ENCODE assay signal across 9 cellular contexts in genomic region chr17:58082341-58082869, GRCh38. TPM values are rescaled to one million over a fixed set of nuclear protein-coding genes. Genes with fewer than 3 reads are reported as not detected.
A peak's percentile ranks its signal among the peaks of the same experiment; 100 is the strongest.
DNase-seq lines count a peak whose midpoint lies in the region; ATAC-seq, FAIRE-seq and TF ChIP-seq lines count a peak whose summit lies in the region.
"Had no signal": no experiment of that assay in that cellular context is flagged by ENCODE, and none has a peak within 500 bp of the region (broad histone marks: within the 10 kb centered on the region; RNA-seq: fewer than 3 reads in every experiment).

No MANE protein-coding gene starts in this region.

- H3K4me3 ChIP-seq in left lung (peak overlapping the region in 1 of 2 donors; percentile 96), stomach smooth muscle (ENCODE audit: low read length in 2 of 2) (peak overlapping the region in 1 of 2 donors; percentile 59)

- H3K9me3 ChIP-seq in left lung (no peaks in the 10 kb centered on the region), stomach smooth muscle (ENCODE audit: control insufficient read depth in 2 of 2, low read length in 2 of 2) (no peaks in the 10 kb centered on the region)

- H3K9ac ChIP-seq in stomach smooth muscle (ENCODE audit: low read length in 2 of 2) = peak overlapping the region; percentile 36 to 47

- no peak for TF ChIP-seq CTCF in left lung (IDR thresholded peaks at IDR 0.05)

- H3K27ac ChIP-seq in left lung (peak overlapping the region; percentile 73 to 74), stomach smooth muscle (ENCODE audit: low read length) (peak overlapping the region; percentile 85)

- no peak overlapping the region for H3K4me3 Mint-ChIP-seq in T-helper 2 cell treated with Interferon-gamma antibody and Interleukin-4, amounts not matched to agents 5 μg/mL and 100 μg/mL, for 36 hours
- H3K4me3 Mint-ChIP-seq in activated T-helper 1 cell treated with anti-CD3 and anti-CD28 coated beads, Interleukin-12 subunit alpha, Interleukin-12 subunit beta, Interleukin-2, Interleukin-4 antibody, amounts not matched to agents 30 ng/mL and 10 ng/mL and 1 ng/mL, durations not matched to agents 14 hours and 24 hours and 36 hours = peak overlapping the region; percentile 29

- H3K36me3 Mint-ChIP-seq in T-helper 2 cell treated with Interferon-gamma antibody and Interleukin-4, amounts not matched to agents 5 μg/mL and 100 μg/mL, for 36 hours (ENCODE audit: low read depth) = peaks cover 19% of the 10 kb centered on the region
- H3K36me3 Mint-ChIP-seq in activated T-helper 1 cell treated with anti-CD3 and anti-CD28 coated beads, Interleukin-12 subunit alpha, Interleukin-12 subunit beta, Interleukin-2, Interleukin-4 antibody, amounts not matched to agents 30 ng/mL and 10 ng/mL and 1 ng/mL, durations not matched to agents 14 hours and 24 hours and 36 hours (ENCODE audit: low read depth) = peaks cover 22% of the 10 kb centered on the region

- intact Hi-C loops in activated T-helper 1 cell treated with anti-CD3 and anti-CD28 coated beads, Interleukin-12 subunit alpha, Interleukin-12 subunit beta, Interleukin-2, Interleukin-4 antibody, amounts not matched to agents 30 ng/mL and 10 ng/mL and 1 ng/mL, durations not matched to agents 14 hours and 24 hours and 36 hours (cut with micrococcal nuclease) = loop anchor here (2.0 to 5.0 kb wide), 6 partner anchors 95 to 998 kb away; partner anchors contain the start of genes AKAP1, MKS1, SUPT4H1 and TSPOAP1
- intact Hi-C loops in left lung (cut with DNase I) = loop anchor here in 1 of 2 donors (10.0 kb wide), 1 partner anchor 78 kb away; the partner anchor contains the start of gene SRSF1

- H3K27ac Mint-ChIP-seq in T-helper 2 cell treated with Interferon-gamma antibody and Interleukin-4, amounts not matched to agents 5 μg/mL and 100 μg/mL, for 36 hours = peak overlapping the region; percentile 19
- H3K27ac Mint-ChIP-seq in activated T-helper 1 cell treated with anti-CD3 and anti-CD28 coated beads, Interleukin-12 subunit alpha, Interleukin-12 subunit beta, Interleukin-2, Interleukin-4 antibody, amounts not matched to agents 30 ng/mL and 10 ng/mL and 1 ng/mL, durations not matched to agents 14 hours and 24 hours and 36 hours = no peak overlapping the region

- H3K9me3 Mint-ChIP-seq in T-helper 2 cell treated with Interferon-gamma antibody and Interleukin-4, amounts not matched to agents 5 μg/mL and 100 μg/mL, for 36 hours = no peaks in the 10 kb centered on the region
- H3K9me3 Mint-ChIP-seq in activated T-helper 1 cell treated with anti-CD3 and anti-CD28 coated beads, Interleukin-12 subunit alpha, Interleukin-12 subunit beta, Interleukin-2, Interleukin-4 antibody, amounts not matched to agents 30 ng/mL and 10 ng/mL and 1 ng/mL, durations not matched to agents 14 hours and 24 hours and 36 hours = no peaks in the 10 kb centered on the region

- CTCF ChIA-PET in HEK293T (lab: Yijun Ruan, JAX) = no interaction called here

- H3K27me3 ChIP-seq in left lung (no peaks in the 10 kb centered on the region), stomach smooth muscle (ENCODE audit: control insufficient read depth in 1 of 2, insufficient read depth in 2 of 2, low read length in 2 of 2) (no peaks in the 10 kb centered on the region)

- DNase-seq in T-helper 2 cell treated with Interferon-gamma antibody and Interleukin-4, amounts not matched to agents 5 μg/mL and 100 μg/mL, for 36 hours (ENCODE audit: low spot score) = no peak
- DNase-seq in T-helper 2 cell (no peak), left lung (no peak), HEK293T (ENCODE audit: extremely low spot score) (no peak), RCC 7860 (ENCODE audit: low spot score) (no peak)
- DNase-seq in activated T-helper 1 cell treated with anti-CD3 and anti-CD28 coated beads, Interleukin-12 subunit alpha, Interleukin-12 subunit beta, Interleukin-2, Interleukin-4 antibody, amounts not matched to agents 30 ng/mL and 10 ng/mL and 1 ng/mL, durations not matched to agents 14 hours and 24 hours and 36 hours (ENCODE audit: low spot score) = no peak

- peaks cover 32% of the 10 kb centered on the region for H3K27me3 Mint-ChIP-seq in T-helper 2 cell treated with Interferon-gamma antibody and Interleukin-4, amounts not matched to agents 5 μg/mL and 100 μg/mL, for 36 hours (ENCODE audit: low read depth)
- H3K27me3 Mint-ChIP-seq in activated T-helper 1 cell treated with anti-CD3 and anti-CD28 coated beads, Interleukin-12 subunit alpha, Interleukin-12 subunit beta, Interleukin-2, Interleukin-4 antibody, amounts not matched to agents 30 ng/mL and 10 ng/mL and 1 ng/mL, durations not matched to agents 14 hours and 24 hours and 36 hours (ENCODE audit: insufficient read depth) = peaks cover 31% of the 10 kb centered on the region

- peaks cover 0 to 9% of the 10 kb centered on the region in 2 donors for H3K36me3 ChIP-seq in left lung
- H3K36me3 ChIP-seq in stomach smooth muscle (ENCODE audit: control insufficient read depth in 2 of 2, insufficient read depth in 2 of 2, low read length in 2 of 2) = peaks cover 7 to 9% of the 10 kb centered on the region in 2 donors

- FAIRE-seq in RCC 7860 (lab: Jason Lieb, UNC) = no peak
- FAIRE-seq: bronchial epithelial cell had no signal

- ATAC-seq in left lung (no peak), GM21360 (IDR thresholded peaks at IDR 0.05; ENCODE audit: unreplicated experiment) (no peak)

- POLR2A ChIA-PET in HEK293T (lab: Yijun Ruan, JAX) = interaction anchor here (0.7 to 3.1 kb wide), 6 partner anchors 12 to 83 kb away, joined by 3 to 33 read pairs (median 4); partner anchors contain the start of gene SRSF1

- H3K4me1 Mint-ChIP-seq in T-helper 2 cell treated with Interferon-gamma antibody and Interleukin-4, amounts not matched to agents 5 μg/mL and 100 μg/mL, for 36 hours (ENCODE audit: low read depth) = peaks cover 24% of the 10 kb centered on the region
- peaks cover 26% of the 10 kb centered on the region for H3K4me1 Mint-ChIP-seq in activated T-helper 1 cell treated with anti-CD3 and anti-CD28 coated beads, Interleukin-12 subunit alpha, Interleukin-12 subunit beta, Interleukin-2, Interleukin-4 antibody, amounts not matched to agents 30 ng/mL and 10 ng/mL and 1 ng/mL, durations not matched to agents 14 hours and 24 hours and 36 hours (ENCODE audit: low read depth)

- H3K4me1 ChIP-seq in left lung (peaks cover 9 to 35% of the 10 kb centered on the region in 2 donors), stomach smooth muscle (ENCODE audit: control insufficient read depth, insufficient read depth, low read length) (peaks cover 34% of the 10 kb centered on the region)

TF ChIP-seq in HEK293T, 16 proteins besides CTCF, POLR2A, EP300 and RAD21:
- no peak for TF ChIP-seq ELF4 (IDR thresholded peaks at IDR 0.05)
- no peak for TF ChIP-seq FOXM1 (IDR thresholded peaks at IDR 0.05; ENCODE audit: borderline replicate concordance)
- no peak for TF ChIP-seq SP1 (IDR thresholded peaks at IDR 0.05)
- no peak for TF ChIP-seq HDGF (IDR thresholded peaks at IDR 0.05; ENCODE audit: borderline replicate concordance)
- TF ChIP-seq ZNF384 (IDR thresholded peaks at IDR 0.05) = no peak
- no peak for TF ChIP-seq PKNOX1 (IDR thresholded peaks at IDR 0.05)
- TF ChIP-seq CTBP1 (IDR thresholded peaks at IDR 0.05; ENCODE audit: borderline replicate concordance) = no peak
- no peak for TF ChIP-seq FOXA1 (IDR thresholded peaks at IDR 0.05)
- TF ChIP-seq LEF1 (IDR thresholded peaks at IDR 0.05; ENCODE audit: borderline replicate concordance) = no peak
- no peak for TF ChIP-seq L3MBTL2 (conservative IDR thresholded peaks at IDR 0.05)
- no peak for TF ChIP-seq ARNT (IDR thresholded peaks at IDR 0.05)
- no peak for TF ChIP-seq TARDBP (IDR thresholded peaks at IDR 0.05)
- TF ChIP-seq BHLHE40 (IDR thresholded peaks at IDR 0.05; ENCODE audit: borderline replicate concordance) = no peak
- no peak for TF ChIP-seq NFRKB (IDR thresholded peaks at IDR 0.05)
- no peak for TF ChIP-seq SUZ12 (IDR thresholded peaks at IDR 0.05)
- TF ChIP-seq FOXK2 (IDR thresholded peaks at IDR 0.05) = no peak

RNA-seq across cellular contexts. Expression of gene DYNLL2, which starts 0.8 kb away (rescaled TPM):
- 35.8 and 37.6 TPM in 2 replicates for total RNA-seq in activated T-helper 1 cell treated with anti-CD3 and anti-CD28 coated beads, Interleukin-12 subunit alpha, Interleukin-12 subunit beta, Interleukin-2, Interleukin-4 antibody, amounts not matched to agents 30 ng/mL and 10 ng/mL and 1 ng/mL, durations not matched to agents 14 hours and 24 hours and 36 hours
- 10 to 100 TPM; 36.3 to 38.2 TPM for total RNA-seq in left lung
